Comparison of ENCODE assay signal across 24 cellular contexts in genomic region chr5:90142531-90142930, GRCh38.
DNase-seq lines count a peak whose midpoint lies in the region; ATAC-seq and TF ChIP-seq lines count a peak whose summit lies in the region.
"Had no signal": no experiment of that assay in that cellular context is flagged by ENCODE, and none has a peak within 500 bp of the region (broad histone marks: within the 10 kb centered on the region; RNA-seq: fewer than 3 reads in every experiment).

No MANE protein-coding gene starts in this region.

- no peak overlapping the region for H3K4me3 Mint-ChIP-seq in stimulated activated memory B cell treated with anti-CD40 and anti-IgM and Interleukin-4, amounts not matched to agents 10 μg/mL and 1 μg/mL and 100 μg/mL, for 72 hours
- H3K4me3 Mint-ChIP-seq in activated CD8-positive, alpha-beta T cell treated with anti-CD3 and anti-CD28 coated beads for 36 hours: no peak overlapping the region
- H3K4me3 Mint-ChIP-seq in activated CD4-positive, alpha-beta T cell treated with anti-CD3 and anti-CD28 coated beads for 36 hours: no peak overlapping the region
- H3K4me3 Mint-ChIP-seq: CD4-positive, alpha-beta T cell; HFFc6; T-helper 17 cell had no signal

- H3K9me3 Mint-ChIP-seq in stimulated activated memory B cell treated with anti-CD40 and anti-IgM and Interleukin-4, amounts not matched to agents 10 μg/mL and 1 μg/mL and 100 μg/mL, for 72 hours: no peaks in the 10 kb centered on the region
- no peaks in the 10 kb centered on the region for H3K9me3 Mint-ChIP-seq in activated CD8-positive, alpha-beta T cell treated with anti-CD3 and anti-CD28 coated beads for 36 hours
- H3K9me3 Mint-ChIP-seq in activated CD4-positive, alpha-beta T cell treated with anti-CD3 and anti-CD28 coated beads for 36 hours (ENCODE audit: low read depth): no peaks in the 10 kb centered on the region

- no peaks in the 10 kb centered on the region for H3K36me3 Mint-ChIP-seq in stimulated activated memory B cell treated with anti-CD40 and anti-IgM and Interleukin-4, amounts not matched to agents 10 μg/mL and 1 μg/mL and 100 μg/mL, for 72 hours
- no peaks in the 10 kb centered on the region for H3K36me3 Mint-ChIP-seq in activated CD8-positive, alpha-beta T cell treated with anti-CD3 and anti-CD28 coated beads for 36 hours (ENCODE audit: low read depth)
- no peaks in the 10 kb centered on the region for H3K36me3 Mint-ChIP-seq in activated CD4-positive, alpha-beta T cell treated with anti-CD3 and anti-CD28 coated beads for 36 hours (ENCODE audit: low read depth)

- no peak for TF ChIP-seq CTCF in activated CD8-positive, alpha-beta T cell treated with anti-CD3 and anti-CD28 coated beads for 36 hours (IDR thresholded peaks at IDR 0.05)

- DNase-seq in NCI-H748 (lab: John Stamatoyannopoulos, UW; ENCODE audit: unreplicated experiment) (peak; percentile 19), NCI-H748 treated with DMSO at 0.1 percent for 48 hours (lab: John Stamatoyannopoulos, UW) (no peak), NCI-H69 (lab: John Stamatoyannopoulos, UW) (peak; percentile 35)
- no peak for DNase-seq in activated CD4-positive, CD25-positive, alpha-beta regulatory T cell treated with anti-CD3 and anti-CD28 coated beads, Interleukin-2, amount 50 U/mL, for 72 hours
- DNase-seq in activated CD8-positive, alpha-beta T cell treated with anti-CD3 and anti-CD28 coated beads for 36 hours: no peak
- no peak for DNase-seq in activated CD4-positive, alpha-beta T cell treated with anti-CD3 and anti-CD28 coated beads for 36 hours
- DNase-seq: CD4-positive, alpha-beta T cell; DMS79; EL; GDM1; GOT3; HFFc6; MV-4-11; NCI-H1105 treated with DMSO at 0.1 percent for 48 hours; NCI-H1694 treated with DMSO at 0.1 percent for 48 hours; NCI-H2227 treated with DMSO at 0.1 percent for 48 hours; NCI-H526 treated with DMSO at 0.1 percent for 48 hours; NK-92 treated with Interleukin-12 subunit alpha and Interleukin-12 subunit beta, amount 100 ng/mL, for 24 hours; PC-3; SK-N-SH; T-helper 17 cell had no signal

- intact Hi-C loops in activated CD8-positive, alpha-beta T cell treated with anti-CD3 and anti-CD28 coated beads for 36 hours (cut with micrococcal nuclease): no loop called here
- intact Hi-C loops in activated CD4-positive, alpha-beta T cell treated with anti-CD3 and anti-CD28 coated beads for 36 hours (cut with DNase I, micrococcal nuclease): no loop called here

- POLR2A ChIA-PET in activated CD8-positive, alpha-beta T cell treated with anti-CD3 and anti-CD28 coated beads for 36 hours (lab: Charles Lee): no interaction called here
- POLR2A ChIA-PET in activated CD4-positive, alpha-beta T cell treated with anti-CD3 and anti-CD28 coated beads for 36 hours (lab: Charles Lee): no interaction called here

- H3K4me1 Mint-ChIP-seq in stimulated activated memory B cell treated with anti-CD40 and anti-IgM and Interleukin-4, amounts not matched to agents 10 μg/mL and 1 μg/mL and 100 μg/mL, for 72 hours: no peaks in the 10 kb centered on the region
- no peaks in the 10 kb centered on the region for H3K4me1 Mint-ChIP-seq in activated CD8-positive, alpha-beta T cell treated with anti-CD3 and anti-CD28 coated beads for 36 hours (ENCODE audit: low read depth)
- no peaks in the 10 kb centered on the region for H3K4me1 Mint-ChIP-seq in activated CD4-positive, alpha-beta T cell treated with anti-CD3 and anti-CD28 coated beads for 36 hours
- H3K4me1 Mint-ChIP-seq: T-helper 17 cell had no signal

- peaks cover 14% of the 10 kb centered on the region for H3K27me3 Mint-ChIP-seq in stimulated activated memory B cell treated with anti-CD40 and anti-IgM and Interleukin-4, amounts not matched to agents 10 μg/mL and 1 μg/mL and 100 μg/mL, for 72 hours
- H3K27me3 Mint-ChIP-seq in activated CD8-positive, alpha-beta T cell treated with anti-CD3 and anti-CD28 coated beads for 36 hours: no peaks in the 10 kb centered on the region
- no peaks in the 10 kb centered on the region for H3K27me3 Mint-ChIP-seq in activated CD4-positive, alpha-beta T cell treated with anti-CD3 and anti-CD28 coated beads for 36 hours
- H3K27me3 Mint-ChIP-seq: CD4-positive, alpha-beta T cell; T-helper 17 cell had no signal

- no peak overlapping the region for H3K27ac Mint-ChIP-seq in stimulated activated memory B cell treated with anti-CD40 and anti-IgM and Interleukin-4, amounts not matched to agents 10 μg/mL and 1 μg/mL and 100 μg/mL, for 72 hours
- no peak overlapping the region for H3K27ac Mint-ChIP-seq in activated CD8-positive, alpha-beta T cell treated with anti-CD3 and anti-CD28 coated beads for 36 hours
- no peak overlapping the region for H3K27ac Mint-ChIP-seq in activated CD4-positive, alpha-beta T cell treated with anti-CD3 and anti-CD28 coated beads for 36 hours
- H3K27ac Mint-ChIP-seq: CD4-positive, alpha-beta T cell; HFFc6; T-helper 17 cell had no signal

- ATAC-seq in HG02938 (IDR thresholded peaks at IDR 0.05; ENCODE audit: unreplicated experiment): peak; percentile 72
- ATAC-seq in stimulated activated memory B cell treated with anti-CD40 and anti-IgM and Interleukin-4, amounts not matched to agents 10 μg/mL and 1 μg/mL and 100 μg/mL, for 72 hours: peak; percentile 36
- no peak for ATAC-seq in activated CD8-positive, alpha-beta T cell treated with anti-CD3 and anti-CD28 coated beads for 36 hours
- no peak for ATAC-seq in activated CD4-positive, alpha-beta T cell treated with anti-CD3 and anti-CD28 coated beads for 36 hours
- ATAC-seq: K562, PC-3, T-helper 17 cell had no signal

- CTCF ChIA-PET in activated CD8-positive, alpha-beta T cell treated with anti-CD3 and anti-CD28 coated beads for 36 hours (lab: Charles Lee): no interaction called here
- CTCF ChIA-PET in activated CD4-positive, alpha-beta T cell treated with anti-CD3 and anti-CD28 coated beads for 36 hours (lab: Charles Lee): no interaction called here

Comparison
In these comparisons a context has a peak if more than half of its experiments do, and no peak if none do; other contexts are left out.
1. DNase-seq: peak in NCI-H748 (single experiment) and NCI-H69 (single experiment); none in NCI-H748 treated with DMSO at 0.1 percent for 48 hours (single experiment), activated CD4-positive, CD25-positive, alpha-beta regulatory T cell treated with anti-CD3 and anti-CD28 coated beads, Interleukin-2, amount 50 U/mL, for 72 hours (single experiment), activated CD8-positive, alpha-beta T cell treated with anti-CD3 and anti-CD28 coated beads for 36 hours (single experiment) and activated CD4-positive, alpha-beta T cell treated with anti-CD3 and anti-CD28 coated beads for 36 hours (single experiment).
2. ATAC-seq: peak in HG02938 (single experiment) and stimulated activated memory B cell treated with anti-CD40 and anti-IgM and Interleukin-4, amounts not matched to agents 10 μg/mL and 1 μg/mL and 100 μg/mL, for 72 hours (single experiment); none in activated CD8-positive, alpha-beta T cell treated with anti-CD3 and anti-CD28 coated beads for 36 hours (single experiment) and activated CD4-positive, alpha-beta T cell treated with anti-CD3 and anti-CD28 coated beads for 36 hours (single experiment).